ENCODE assay signal across 24 cellular contexts in genomic region chrX:121052122-121052521, GRCh38. TPM values are rescaled to one million over a fixed set of nuclear protein-coding genes. Genes with fewer than 3 reads are reported as not detected.
A peak's percentile ranks its signal among the peaks of the same experiment; 100 is the strongest.
DNase-seq lines count a peak whose midpoint lies in the region; ATAC-seq, FAIRE-seq and TF ChIP-seq lines count a peak whose summit lies in the region.
"Had no signal": no experiment of that assay in that cellular context is flagged by ENCODE, and none has a peak within 500 bp of the region (broad histone marks: within the 10 kb centered on the region; RNA-seq: fewer than 3 reads in every experiment).

No MANE protein-coding gene starts in this region.

- H3K27ac Mint-ChIP-seq in nephron progenitor cell: peak overlapping the region; percentile 26
- H3K27ac Mint-ChIP-seq in T-cell: no peak overlapping the region
- H3K27ac Mint-ChIP-seq: CD4-positive, alpha-beta memory T cell; H9; T-helper 17 cell had no signal

- no peaks in the 10 kb centered on the region for H3K27me3 ChIP-seq in K562 (ENCODE audit: control insufficient read depth in 2 of 2, insufficient read depth in 2 of 2, low read length in 2 of 2)

- H3K9me3 ChIP-seq in K562 (replicated peaks; ENCODE audit: control insufficient read depth, insufficient read depth, low read depth, low read length): no peaks in the 10 kb centered on the region
- H3K9me3 ChIP-seq: SK-N-SH had no signal

- intact Hi-C loops in K562 (cut with micrococcal nuclease): no loop called here

- H3K27me3 Mint-ChIP-seq in nephron progenitor cell (ENCODE audit: low read depth, poor library complexity) (peaks cover 17% of the 10 kb centered on the region), T-cell (peaks cover 5 to 20% of the 10 kb centered on the region in 2 donors)

- peaks cover 11% of the 10 kb centered on the region; the same call in 2 of the 3 replicates for H3K79me2 ChIP-seq in K562 (ENCODE audit: control insufficient read depth, insufficient read depth, low read length)

- CTCF ChIA-PET in K562 (lab: Yijun Ruan, JAX; ENCODE audit: low intra/inter-chr PET ratio): no interaction called here
- CTCF ChIA-PET in T-cell (lab: Charles Lee): no interaction called here

- no peaks in the 10 kb centered on the region for H3K36me3 Mint-ChIP-seq in nephron progenitor cell (ENCODE audit: low read depth)
- no peaks in the 10 kb centered on the region for H3K36me3 Mint-ChIP-seq in T-cell
- H3K36me3 Mint-ChIP-seq: CD4-positive, alpha-beta memory T cell had no signal

- BruUV-seq in K562 (replicated peaks; lab: Mats Ljungman, UMichigan): no TSS peak

- ATAC-seq in K562 (no peak), T-cell (replicated peaks in 1 of 4) (no peak), HG02885 (IDR thresholded peaks at IDR 0.05; ENCODE audit: poor library complexity, unreplicated experiment) (no peak)
- ATAC-seq: T-helper 17 cell had no signal

- TF ChIP-seq RAD21 in K562 (CRISPR knock-in tag; conservative IDR thresholded peaks at IDR 0.05 in 1 of 2, IDR thresholded peaks at IDR 0.05 in 1 of 2): no peak

- H3K4me2 ChIP-seq in K562 (ENCODE audit: insufficient read depth, low read length): no peak overlapping the region
- H3K4me2 ChIP-seq: SK-N-SH had no signal

- no peak for TF ChIP-seq CTCF in K562 (IDR thresholded peaks at IDR 0.05 in 2 of 3, conservative IDR thresholded peaks at IDR 0.05 in 1 of 3; ENCODE audit: insufficient read depth in 2 of 3, low read depth in 1 of 3, low read length in 3 of 3)
- TF ChIP-seq CTCF in nephron progenitor cell (IDR thresholded peaks at IDR 0.05): no peak

- no peak for TF ChIP-seq POLR2A in K562 (conservative IDR thresholded peaks at IDR 0.05)

- no peak overlapping the region for H3K27ac ChIP-seq in K562 (ENCODE audit: extremely low read depth, low read depth, low read length)
- H3K27ac ChIP-seq: HL-60 had no signal

- no peak overlapping the region for H3K9ac ChIP-seq in K562 (ENCODE audit: insufficient read depth in 1 of 2, low read depth in 2 of 2, low read length in 2 of 2)
- H3K9ac ChIP-seq: SK-N-SH had no signal

- H3K4me3 Mint-ChIP-seq in nephron progenitor cell: no peak overlapping the region
- H3K4me3 Mint-ChIP-seq in T-cell: no peak overlapping the region
- H3K4me3 Mint-ChIP-seq: CD4-positive, alpha-beta memory T cell; H9; T-helper 17 cell had no signal

- no peaks in the 10 kb centered on the region for H3K36me3 ChIP-seq in K562 (ENCODE audit: control insufficient read depth, insufficient read depth, low read length)

- in situ Hi-C loops in K562 (cut with MboI): no loop called here

- no peaks in the 10 kb centered on the region for H3K9me1 ChIP-seq in K562 (ENCODE audit: control insufficient read depth, insufficient read depth, low read length)

- no peaks in the 10 kb centered on the region for H3K4me1 Mint-ChIP-seq in nephron progenitor cell
- H3K4me1 Mint-ChIP-seq in T-cell: no peaks in the 10 kb centered on the region
- H3K4me1 Mint-ChIP-seq: CD4-positive, alpha-beta memory T cell; H9; T-helper 17 cell had no signal

- peak; percentile 6 for DNase-seq in EL
- DNase-seq in NCI-H69 (lab: John Stamatoyannopoulos, UW): peak; percentile 34
- DNase-seq in K562 (ENCODE audit: extremely low read depth in 1 of 4, low spot score in 3 of 4): no peak
- DNase-seq in nephron progenitor cell: no peak
- no peak for DNase-seq in T-cell
- no peak for DNase-seq in GM19240 (ENCODE audit: insufficient read length, low spot score)
- DNase-seq: C1 segment of cervical spinal cord; CD4-positive, alpha-beta memory T cell; COR-L47; DMS53; H9; MV-4-11; NCI-H1105; NCI-H1436 treated with DMSO at 0.1 percent for 48 hours; NCI-H187 treated with DMSO at 0.1 percent for 48 hours; NCI-H2171 treated with DMSO at 0.1 percent for 48 hours; NCI-H524; SIG-M5; SK-N-SH; SW 1271; T-helper 17 cell had no signal

- peak; percentile 46 for FAIRE-seq in K562 (lab: Jason Lieb, UNC)
- FAIRE-seq: GM19239 had no signal

- 16% methylated on average over 2 of the region's 2 CpGs for WGBS in K562 (ENCODE audit: insufficient coverage, low coverage, missing lambda C conversion rate)

- H2AFZ ChIP-seq in K562 (ENCODE audit: low read depth, low read length): no peak overlapping the region

- POLR2A ChIA-PET in K562 (lab: Yijun Ruan, JAX) (no interaction called here), T-cell (lab: Charles Lee) (no interaction called here)

- no peak for TF ChIP-seq EP300 in K562 (IDR thresholded peaks at IDR 0.05; ENCODE audit: low read length)

- H3K9me3 Mint-ChIP-seq in nephron progenitor cell (peaks cover 27% of the 10 kb centered on the region), T-cell (no peaks in the 10 kb centered on the region)
- H3K9me3 Mint-ChIP-seq: CD4-positive, alpha-beta memory T cell had no signal

- no peaks in the 10 kb centered on the region for H4K20me1 ChIP-seq in K562 (replicated peaks; ENCODE audit: control insufficient read depth, insufficient read depth, low read length)

- peaks cover 3 to 9% of the 10 kb centered on the region in 2 experiments; a peak in 4 of 5 replicates for H3K4me1 ChIP-seq in K562 (replicated peaks in 1 of 2; ENCODE audit: control insufficient read depth in 2 of 2, insufficient read depth in 2 of 2, low read length in 2 of 2)

- no peak overlapping the region for H3K4me3 ChIP-seq in K562

TF ChIP-seq in K562, 482 proteins besides CTCF, POLR2A, EP300 and RAD21:
- TF ChIP-seq FOSL1 (tag; conservative IDR thresholded peaks at IDR 0.05) (0 out of 2 replicates have a peak, but pooled peaks have one; percentile 21), STAG1 (CRISPR knock-in tag; IDR thresholded peaks at IDR 0.05; ENCODE audit: borderline replicate concordance) (no peak), JUND (IDR thresholded peaks at IDR 0.05; ENCODE audit: borderline replicate concordance, low read depth, low read length) (0 out of 2 replicates have a peak, but pooled peaks have one; percentile 5), JUND (tag; IDR thresholded peaks at IDR 0.05; ENCODE audit: borderline replicate concordance, low read depth, low read length) (no peak), MXD1 (CRISPR knock-in tag; IDR thresholded peaks at IDR 0.05; ENCODE audit: borderline replicate concordance, poor library complexity, severe bottlenecking) (no peak)

RNA-seq across cellular contexts. Expression of gene GLUD2, which starts 4.7 kb away (rescaled TPM):
- 7.3 and 11.6 TPM in 2 replicates for total RNA-seq in K562 (2011; cell fraction: chromatin; rRNA removed; ENCODE audit: low replicate concordance)
- total RNA-seq in K562 (2011; cell fraction: nucleolus; rRNA removed): 5.5 and 5.8 TPM in 2 replicates
- total RNA-seq in K562 (2011; cell fraction: nucleoplasm; rRNA removed): 4.9 and 7.0 TPM in 2 replicates
- total RNA-seq in K562 (2014; rRNA removed) (7.0 and 8.1 TPM in 2 replicates), K562 (2014; rRNA removed; fragmentation: Illumina TruSeq; extraction: Trizol) (9.0 and 9.1 TPM in 2 replicates), K562 (2015; rRNA removed; fragmentation: Illumina TruSeq; extraction: Trizol) (7.1 and 7.5 TPM in 2 replicates), K562 (2021) (8.8 and 9.6 TPM in 2 replicates), T-cell (under 1 TPM in 3 of 5 donors, not detected in 2; 0.13 to 0.39 (median 0.29) TPM)
- polyA plus RNA-seq in K562 (2011; rRNA removed) (1.9 and 8.1 TPM in 2 replicates), K562 (2014; fragmentation: Illumina TruSeq; extraction: Trizol) (7.8 and 8.1 TPM in 2 replicates), K562 (2014; fragmentation: Nextera tagmentation; extraction: Ambion mirVana) (1 to 10 TPM; 1.5 to 1.6 TPM), K562 (2014; rRNA removed) (5.3 and 5.6 TPM in 2 replicates)
- polyA plus RNA-seq in K562 (2011; cell fraction: cytosol; rRNA removed): 0.63 and 4.4 TPM in 2 replicates
- 0.56 and 2.9 TPM in 2 replicates for polyA plus RNA-seq in K562 (2011; cell fraction: nucleus; rRNA removed)
- polyA plus RNA-seq in K562 (2012): 6.6 and 7.7 TPM in 2 replicates
- 2.8 and 16.1 TPM in 2 replicates for polyA minus RNA-seq in K562 (2011; rRNA and poly(A)+ RNA removed)
- 5.3 TPM in 1 of 2 replicates, not detected in the other for polyA minus RNA-seq in K562 (2011; cell fraction: cytosol; rRNA and poly(A)+ RNA removed)
- 1.6 and 5.0 TPM in 2 replicates for polyA minus RNA-seq in K562 (2011; cell fraction: nucleus; rRNA and poly(A)+ RNA removed)

Comparison
In these comparisons a context has a peak if more than half of its experiments do, and no peak if none do; other contexts are left out.
1. DNase-seq: peak in EL (single experiment) and NCI-H69 (single experiment); none in K562 (0 of 4), nephron progenitor cell (single experiment), T-cell (0 of 34) and GM19240 (single experiment).
2. RNA of gene GLUD2, which starts 4.7 kb away (total RNA-seq): 4.9 to 11.6 TPM in K562; 0.13 to 0.39 TPM in T-cell; every median in the first group is over 4 times any median in the second.